In genomic region chr22:20174785-20175596, GRCh38 we compare ENCODE assay signal across 14 cellular contexts. TPM values are rescaled to one million over a fixed set of nuclear protein-coding genes. Genes with fewer than 3 reads are reported as not detected.
A peak's percentile ranks its signal among the peaks of the same experiment; 100 is the strongest.
DNase-seq lines count a peak whose midpoint lies in the region; ATAC-seq and TF ChIP-seq lines count a peak whose summit lies in the region.
"Had no signal": no experiment of that assay in that cellular context is flagged by ENCODE, and none has a peak within 500 bp of the region (broad histone marks: within the 10 kb centered on the region; RNA-seq: fewer than 3 reads in every experiment).

No MANE protein-coding gene starts in this region.

- H3K36me3 ChIP-seq in BJ (ENCODE audit: control insufficient read depth, insufficient read depth, low read length): no peaks in the 10 kb centered on the region

- TF ChIP-seq CTCF in BJ (IDR thresholded peaks at IDR 0.05; ENCODE audit: insufficient read depth, low read depth, low read length) (peak; percentile 43), HFF-Myc (IDR thresholded peaks at IDR 0.05; ENCODE audit: low read depth, low read length, missing control alignments) (peak; percentile 18), VCaP (conservative IDR thresholded peaks at IDR 0.05) (peak; percentile 60)

- H3K4me3 Mint-ChIP-seq in activated T-cell treated with anti-CD3 and anti-CD28 coated beads, Interleukin-2, amount 50 U/mL, for 4 hours: no peak overlapping the region
- H3K4me3 Mint-ChIP-seq: stimulated activated naive CD8-positive, alpha-beta T cell treated with anti-CD3 and anti-CD28 coated beads, Interleukin-15, Interleukin-2, amounts not matched to agents 100 ng/mL and 50 ng/mL, for 24 hours; T-helper 17 cell had no signal

- H3K9me3 Mint-ChIP-seq in activated T-cell treated with anti-CD3 and anti-CD28 coated beads, Interleukin-2, amount 50 U/mL, for 4 hours: no peaks in the 10 kb centered on the region
- H3K9me3 Mint-ChIP-seq: stimulated activated naive CD8-positive, alpha-beta T cell treated with anti-CD3 and anti-CD28 coated beads, Interleukin-15, Interleukin-2, amounts not matched to agents 100 ng/mL and 50 ng/mL, for 24 hours had no signal

- no peaks in the 10 kb centered on the region for H3K4me1 Mint-ChIP-seq in activated T-cell treated with anti-CD3 and anti-CD28 coated beads, Interleukin-2, amount 50 U/mL, for 4 hours (ENCODE audit: low read depth)
- H3K4me1 Mint-ChIP-seq: T-helper 17 cell had no signal

- H3K4me3 ChIP-seq in BJ (ENCODE audit: low read depth, low read length): no peak overlapping the region
- H3K4me3 ChIP-seq in HFF-Myc (replicated peaks; ENCODE audit: low read depth, low read length): no peak overlapping the region

- no peak overlapping the region for H3K27ac ChIP-seq in VCaP

- POLR2A ChIA-PET in BJ (lab: Charles Lee): no interaction called here

- DNase-seq in BJ (ENCODE audit: low read depth) (no peak), HFF-Myc (ENCODE audit: extremely low read depth, low read depth) (no peak), left kidney (ENCODE audit: low read depth, low spot score) (peak; percentile 35), T1000 (lab: John Stamatoyannopoulos, UW) (no peak)
- no peak for DNase-seq in activated T-cell treated with anti-CD3 and anti-CD28 coated beads, Interleukin-2, amount 50 U/mL, for 4 hours
- DNase-seq in activated CD4-positive, alpha-beta T cell treated with anti-CD3 and anti-CD28 coated beads for 1 hour: no peak
- no peak for DNase-seq in activated CD4-positive, alpha-beta T cell treated with anti-CD3 and anti-CD28 coated beads for 4 hours
- DNase-seq: activated CD8-positive, alpha-beta memory T cell treated with anti-CD3 and anti-CD28 coated beads, Interleukin-2, amount 50 U/mL, for 4 hours; DND-41; NCI-H226; stimulated activated CD4-positive, alpha-beta T cell treated with anti-CD3 and anti-CD28 coated beads, Interleukin-15, amount 100 ng/mL, for 24 hours; T-helper 17 cell had no signal

- H3K27me3 Mint-ChIP-seq in activated T-cell treated with anti-CD3 and anti-CD28 coated beads, Interleukin-2, amount 50 U/mL, for 4 hours (ENCODE audit: low read depth): no peaks in the 10 kb centered on the region
- H3K27me3 Mint-ChIP-seq: stimulated activated naive CD8-positive, alpha-beta T cell treated with anti-CD3 and anti-CD28 coated beads, Interleukin-15, Interleukin-2, amounts not matched to agents 100 ng/mL and 50 ng/mL, for 24 hours had no signal

- CTCF ChIA-PET in BJ (lab: Yijun Ruan, JAX): interaction anchor here (0.5 to 2.1 kb wide), 8 partner anchors 18 to 111 kb away, joined by 3 to 12 read pairs (median 4); no protein-coding TSS in a partner anchor

- no peak for ATAC-seq in activated T-cell treated with anti-CD3 and anti-CD28 coated beads, Interleukin-2, amount 50 U/mL, for 4 hours
- ATAC-seq: T-helper 17 cell had no signal

- H3K27me3 ChIP-seq in BJ (ENCODE audit: control insufficient read depth, insufficient read depth, low read length): peaks cover 3% of the 10 kb centered on the region

- no peaks in the 10 kb centered on the region for H3K36me3 Mint-ChIP-seq in activated T-cell treated with anti-CD3 and anti-CD28 coated beads, Interleukin-2, amount 50 U/mL, for 4 hours (ENCODE audit: insufficient read depth)

RNA-seq across cellular contexts. Expression of gene CCDC188, which starts 24.1 kb away (rescaled TPM):
- polyA plus RNA-seq in BJ (2011; rRNA removed): 4.9 and 6.5 TPM in 2 replicates
- 0.98 and 1.6 TPM in 2 replicates for polyA minus RNA-seq in BJ (2011; rRNA and poly(A)+ RNA removed)
- not detected for total RNA-seq in activated T-cell treated with anti-CD3 and anti-CD28 coated beads, Interleukin-2, amount 50 U/mL, for 4 hours

RNA-seq across cellular contexts. Expression of gene ZDHHC8, which starts 43.4 kb away (rescaled TPM):
- 15.1 and 32.2 TPM in 2 replicates for polyA plus RNA-seq in BJ (2011; rRNA removed)
- 13.5 and 17.6 TPM in 2 replicates for polyA minus RNA-seq in BJ (2011; rRNA and poly(A)+ RNA removed)
- 10 to 100 TPM; 88.2 to 99.5 (median 89.5) TPM for total RNA-seq in activated T-cell treated with anti-CD3 and anti-CD28 coated beads, Interleukin-2, amount 50 U/mL, for 4 hours

RNA-seq across cellular contexts. Expression of gene TRMT2A, which starts 58.0 kb away (rescaled TPM):
- polyA plus RNA-seq in BJ (2011; rRNA removed): 20.1 and 34.2 TPM in 2 replicates
- 32.0 and 49.5 TPM in 2 replicates for polyA minus RNA-seq in BJ (2011; rRNA and poly(A)+ RNA removed)
- total RNA-seq in activated T-cell treated with anti-CD3 and anti-CD28 coated beads, Interleukin-2, amount 50 U/mL, for 4 hours: 100 to 1,000 TPM; 143 to 161 (median 146) TPM

RNA-seq across cellular contexts. Expression of gene RANBP1, which starts 59.1 kb away (rescaled TPM):
- 164 and 166 TPM in 2 replicates for polyA plus RNA-seq in BJ (2011; rRNA removed)
- 69.5 and 109 TPM in 2 replicates for polyA minus RNA-seq in BJ (2011; rRNA and poly(A)+ RNA removed)
- total RNA-seq in activated T-cell treated with anti-CD3 and anti-CD28 coated beads, Interleukin-2, amount 50 U/mL, for 4 hours: 100 to 1,000 TPM; 453 to 533 (median 503) TPM
